In the genomic region with DNA sequence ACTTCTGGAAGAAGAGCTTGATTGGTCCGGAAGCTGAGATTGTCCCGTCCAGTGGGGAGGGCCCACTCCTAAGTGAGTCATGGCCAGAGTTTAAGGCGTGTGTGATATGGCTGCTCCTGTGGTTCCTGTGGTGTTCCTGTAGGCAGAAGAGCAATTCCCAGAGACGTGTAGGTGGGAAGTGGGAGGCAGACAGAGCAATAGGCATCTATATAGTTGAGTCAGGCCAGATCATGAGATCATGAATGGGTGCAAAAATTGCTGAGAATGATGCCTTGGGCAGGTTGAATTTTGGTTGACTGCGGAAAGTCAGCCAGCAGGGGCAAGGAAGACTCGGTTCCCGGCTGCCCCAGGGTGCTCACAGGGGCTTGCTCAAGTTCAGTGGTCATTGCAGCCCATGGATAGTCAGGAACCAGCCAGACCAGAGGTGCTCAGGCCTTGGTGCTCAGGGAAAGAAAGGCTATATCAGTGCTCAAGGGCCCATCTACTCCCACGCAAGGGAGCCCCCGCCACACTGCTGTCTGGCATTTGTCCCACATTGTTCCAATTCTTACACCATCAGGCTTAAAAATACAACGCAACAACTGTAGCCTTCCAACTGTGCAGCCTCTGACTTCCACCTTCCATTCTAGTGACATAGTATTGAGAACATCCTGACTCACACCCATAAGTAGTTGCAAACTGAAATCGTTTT, we compare ENCODE assay signal across 13 cellular contexts. TPM values are rescaled to one million over a fixed set of nuclear protein-coding genes. Genes with fewer than 3 reads are reported as not detected.
DNase-seq lines count a peak whose midpoint lies in the region; ATAC-seq and TF ChIP-seq lines count a peak whose summit lies in the region.
"Had no signal": no experiment of that assay in that cellular context is flagged by ENCODE, and none has a peak within 500 bp of the region (broad histone marks: within the 10 kb centered on the region; RNA-seq: fewer than 3 reads in every experiment).

No MANE protein-coding gene starts in this region.

- H3K27ac ChIP-seq in breast epithelium (peak overlapping the region; percentile 7 to 70), suprapubic skin (no peak overlapping the region)

- no peak overlapping the region for H3K4me3 ChIP-seq in AG10803 (ENCODE audit: low read length)
- H3K4me3 ChIP-seq in breast epithelium = no peak overlapping the region
- no peak overlapping the region for H3K4me3 ChIP-seq in suprapubic skin

- TF ChIP-seq POLR2A in breast epithelium (IDR thresholded peaks at IDR 0.05) (no peak), suprapubic skin (IDR thresholded peaks at IDR 0.05) (no peak)

- TF ChIP-seq CTCF in AG10803 (conservative IDR thresholded peaks at IDR 0.05; ENCODE audit: low read length) (no peak), breast epithelium (IDR thresholded peaks at IDR 0.05) (no peak), suprapubic skin (IDR thresholded peaks at IDR 0.05) (no peak)

- no peak for TF ChIP-seq EP300 in suprapubic skin (IDR thresholded peaks at IDR 0.05)

- H3K36me3 ChIP-seq in breast epithelium (no peaks in the 10 kb centered on the region), suprapubic skin (no peaks in the 10 kb centered on the region)

- ATAC-seq in HG02973 (IDR thresholded peaks at IDR 0.05; ENCODE audit: unreplicated experiment) = no peak

- intact Hi-C loops in breast epithelium (cut with DNase I; ENCODE audit: low total_unique reads) = no loop called here

- WGBS in suprapubic skin = 77% methylated on average over 11 of the region's 11 CpGs

- H3K4me1 ChIP-seq in breast epithelium = no peaks in the 10 kb centered on the region
- peaks cover 4% of the 10 kb centered on the region for H3K4me1 ChIP-seq in suprapubic skin

- H3K27me3 ChIP-seq in breast epithelium (no peaks in the 10 kb centered on the region), suprapubic skin (no peaks in the 10 kb centered on the region)

- DNase-seq in AG10803 (ENCODE audit: low read depth) (peak; percentile 93), LHCN-M2 (ENCODE audit: low read depth) (peak; percentile 73), breast epithelium (ENCODE audit: low spot score in 2 of 2) (no peak), myocyte (ENCODE audit: low read depth) (peak; percentile 92), suprapubic skin (ENCODE audit: low spot score in 2 of 2) (no peak), mesenteric fat pad (ENCODE audit: low spot score) (no peak), DMS 273 treated with DMSO at 0.1 percent for 48 hours (lab: John Stamatoyannopoulos, UW) (no peak)
- DNase-seq: activated CD4-positive, alpha-beta T cell treated with anti-CD3 and anti-CD28 coated beads for 1 hour; CD4-positive, CD25-positive, alpha-beta regulatory T cell; cortex of kidney; mesendoderm; NCI-H446 treated with DMSO at 0.1 percent for 48 hours had no signal

- H3K9me3 ChIP-seq in breast epithelium (peaks cover 0 to 8% of the 10 kb centered on the region in 2 donors), suprapubic skin (no peaks in the 10 kb centered on the region)

RNA-seq across cellular contexts. Expression of a gene that starts 21.0 kb away (rescaled TPM):
- total RNA-seq in LHCN-M2 (2014; rRNA removed) = 453 and 467 TPM in 2 replicates
- 476 TPM for polyA plus RNA-seq in LHCN-M2 (2012)
- total RNA-seq in breast epithelium = over 10,000 TPM in 1 of 3 donors, 1,000 to 10,000 TPM in 2; 1,290 to 13,922 (median 1,437) TPM
- total RNA-seq in myocyte = 1,139 and 1,228 TPM in 2 replicates
- 898 TPM for polyA plus RNA-seq in myocyte (2012)
- 100 to 1,000 TPM; 681 to 944 (median 771) TPM for total RNA-seq in suprapubic skin
- total RNA-seq in mesenteric fat pad = 843 TPM

RNA-seq across cellular contexts. Expression of a gene that starts 45.3 kb away (rescaled TPM):
- total RNA-seq in LHCN-M2 (2014; rRNA removed) = 22.0 and 29.4 TPM in 2 replicates
- 32.5 TPM for polyA plus RNA-seq in LHCN-M2 (2012)
- 10 to 100 TPM; 36.5 to 53.1 (median 41.3) TPM for total RNA-seq in breast epithelium
- total RNA-seq in myocyte = 23.4 and 32.4 TPM in 2 replicates
- polyA plus RNA-seq in myocyte (2012) = 35.8 TPM
- 10 to 100 TPM; 41.4 to 49.5 (median 45.9) TPM for total RNA-seq in suprapubic skin
- total RNA-seq in mesenteric fat pad = 56.9 TPM

Comparison
In these comparisons a context has a peak if more than half of its experiments do, and no peak if none do; other contexts are left out.
1. DNase-seq: peak in AG10803 (single experiment), LHCN-M2 (single experiment) and myocyte (single experiment); none in breast epithelium (0 of 2), suprapubic skin (0 of 2), mesenteric fat pad (single experiment) and DMS 273 treated with DMSO at 0.1 percent for 48 hours (single experiment).